Comparison of ENCODE assay signal across 18 cellular contexts in the genomic region with DNA sequence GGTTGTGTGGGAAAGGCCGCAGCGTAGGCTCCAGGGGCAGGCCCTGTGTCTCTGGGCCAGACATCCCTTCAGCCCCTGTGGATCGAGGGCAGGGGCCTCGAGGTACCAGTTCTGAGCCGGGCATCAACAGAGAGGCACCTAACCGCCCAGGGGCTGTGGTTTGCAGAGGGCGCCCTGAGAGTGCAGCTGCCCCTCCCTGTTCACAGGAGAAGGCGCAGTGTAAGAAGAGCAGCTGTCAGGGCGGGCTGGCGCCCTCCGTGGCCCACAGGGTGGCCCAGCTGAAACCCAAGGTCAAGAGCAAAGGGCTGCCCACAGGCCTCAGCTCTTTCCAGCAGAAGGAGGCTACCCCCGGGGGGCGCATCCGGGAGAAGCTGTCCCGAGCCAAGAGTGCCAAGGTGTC.
"Had no signal": no experiment of that assay in that cellular context is flagged by ENCODE, and none has a peak within 500 bp of the region (broad histone marks: within the 10 kb centered on the region; RNA-seq: fewer than 3 reads in every experiment).

No MANE protein-coding gene starts in this region.

- DNase-seq: activated CD4-positive, alpha-beta T cell treated with anti-CD3 and anti-CD28 coated beads for 4 hours; activated CD8-positive, alpha-beta memory T cell treated with anti-CD3 and anti-CD28 coated beads for 24 hours; activated naive CD4-positive, alpha-beta T cell treated with anti-CD3 and anti-CD28 coated beads for 36 hours; activated T-cell treated with anti-CD3 and anti-CD28 coated beads for 4 hours; cortex of kidney; effector memory CD4-positive, alpha-beta T cell; hippocampal formation; kidney glomerular epithelial cell; occipital lobe; sigmoid colon; stimulated activated CD4-positive, alpha-beta T cell treated with anti-CD3 and anti-CD28 coated beads, Interleukin-4, amount 100 ng/mL, for 1 hour; stimulated activated CD8-positive, alpha-beta memory T cell treated with anti-CD3 and anti-CD28 coated beads, Interleukin-4, amount 100 ng/mL, for 48 hours had no signal

- H3K9me3 ChIP-seq: prostate gland, sigmoid colon, thoracic aorta had no signal

- H3K27me3 Mint-ChIP-seq: activated T-helper 17 cell treated with anti-CD3 and anti-CD28 coated beads, Interleukin-2, amount 50 U/mL, for 72 hours; central memory CD8-positive, alpha-beta T cell; stimulated activated naive CD8-positive, alpha-beta T cell treated with anti-CD3 and anti-CD28 coated beads, Interleukin-15, Interleukin-2, amounts not matched to agents 100 ng/mL and 50 ng/mL, for 24 hours had no signal

- H3K27ac Mint-ChIP-seq: activated naive CD4-positive, alpha-beta T cell treated with anti-CD3 and anti-CD28 coated beads for 36 hours; activated T-helper 17 cell treated with anti-CD3 and anti-CD28 coated beads, Interleukin-2, amount 50 U/mL, for 72 hours; stimulated activated naive CD8-positive, alpha-beta T cell treated with anti-CD3 and anti-CD28 coated beads, Interleukin-15, Interleukin-2, amounts not matched to agents 100 ng/mL and 50 ng/mL, for 24 hours; T-helper 2 cell treated with Interferon-gamma antibody and Interleukin-4, amounts not matched to agents 5 μg/mL and 100 μg/mL, for 36 hours had no signal

- H3K9me3 Mint-ChIP-seq: activated naive CD4-positive, alpha-beta T cell treated with anti-CD3 and anti-CD28 coated beads for 36 hours; activated T-helper 17 cell treated with anti-CD3 and anti-CD28 coated beads, Interleukin-2, amount 50 U/mL, for 72 hours; central memory CD8-positive, alpha-beta T cell; stimulated activated naive CD8-positive, alpha-beta T cell treated with anti-CD3 and anti-CD28 coated beads, Interleukin-15, Interleukin-2, amounts not matched to agents 100 ng/mL and 50 ng/mL, for 24 hours; T-helper 2 cell treated with Interferon-gamma antibody and Interleukin-4, amounts not matched to agents 5 μg/mL and 100 μg/mL, for 36 hours had no signal

- H3K4me3 ChIP-seq: prostate gland, sigmoid colon, thoracic aorta had no signal

- H3K4me1 ChIP-seq: prostate gland, sigmoid colon had no signal

- H3K36me3 ChIP-seq: prostate gland had no signal

- H3K4me3 Mint-ChIP-seq: activated naive CD4-positive, alpha-beta T cell treated with anti-CD3 and anti-CD28 coated beads for 36 hours; activated T-helper 17 cell treated with anti-CD3 and anti-CD28 coated beads, Interleukin-2, amount 50 U/mL, for 72 hours; central memory CD8-positive, alpha-beta T cell; stimulated activated naive CD8-positive, alpha-beta T cell treated with anti-CD3 and anti-CD28 coated beads, Interleukin-15, Interleukin-2, amounts not matched to agents 100 ng/mL and 50 ng/mL, for 24 hours; T-helper 2 cell treated with Interferon-gamma antibody and Interleukin-4, amounts not matched to agents 5 μg/mL and 100 μg/mL, for 36 hours had no signal

- H3K27ac ChIP-seq: prostate gland, sigmoid colon, thoracic aorta had no signal

- ATAC-seq: activated T-helper 17 cell treated with anti-CD3 and anti-CD28 coated beads, Interleukin-2, amount 50 U/mL, for 72 hours had no signal

- H3K27me3 ChIP-seq: sigmoid colon had no signal
